ENCODE assay signal across 20 cellular contexts in genomic region chr9:88458716-88459115, GRCh38.
DNase-seq lines count a peak whose midpoint lies in the region; ATAC-seq and TF ChIP-seq lines count a peak whose summit lies in the region.
"Had no signal": no experiment of that assay in that cellular context is flagged by ENCODE, and none has a peak within 500 bp of the region (broad histone marks: within the 10 kb centered on the region; RNA-seq: fewer than 3 reads in every experiment).

No MANE protein-coding gene starts in this region.

- H3K36me3 ChIP-seq in GM23248 (ENCODE audit: low read depth) (peaks cover 18% of the 10 kb centered on the region; the same call in 1 of the 2 replicates), colonic mucosa (no peaks in the 10 kb centered on the region)
- H3K36me3 ChIP-seq: transverse colon had no signal

- H3K36me3 Mint-ChIP-seq in activated T-cell treated with anti-CD3 and anti-CD28 coated beads, Interleukin-2, amount 50 U/mL, for 4 hours (ENCODE audit: insufficient read depth) = peaks cover 19% of the 10 kb centered on the region

- H3K27me3 ChIP-seq in AG04450 (ENCODE audit: control insufficient read depth, insufficient read depth, low read length) (no peaks in the 10 kb centered on the region), GM23248 (replicated peaks; ENCODE audit: insufficient read depth) (no peaks in the 10 kb centered on the region), colonic mucosa (no peaks in the 10 kb centered on the region)
- H3K27me3 ChIP-seq: esophagus squamous epithelium, neutrophil, transverse colon had no signal

- H3K4me1 ChIP-seq in GM23248 (ENCODE audit: insufficient read depth) (peaks cover 29% of the 10 kb centered on the region), colonic mucosa (no peaks in the 10 kb centered on the region)

- H3F3A ChIP-seq in GM23248 (ENCODE audit: insufficient read depth) = peaks cover 23% of the 10 kb centered on the region

- H3K9me3 ChIP-seq in AG04450 (ENCODE audit: control insufficient read depth, insufficient read depth, low read length) (no peaks in the 10 kb centered on the region), GM23248 (ENCODE audit: low read depth) (no peaks in the 10 kb centered on the region), colonic mucosa (no peaks in the 10 kb centered on the region)
- H3K9me3 ChIP-seq: esophagus squamous epithelium, neutrophil, transverse colon had no signal

- intact Hi-C loops in colonic mucosa (cut with DNase I) = no loop called here

- H3K4me2 ChIP-seq in GM23248 (ENCODE audit: unreplicated experiment) = no peak overlapping the region

- H3K9ac ChIP-seq in GM23248 (no peak overlapping the region), colonic mucosa (ENCODE audit: low read depth in 2 of 2, low read length in 2 of 2) (no peak overlapping the region)

- no peak overlapping the region for H3K4me3 Mint-ChIP-seq in activated T-cell treated with anti-CD3 and anti-CD28 coated beads, Interleukin-2, amount 50 U/mL, for 4 hours
- H3K4me3 Mint-ChIP-seq: B cell; IgD-negative memory B cell; stimulated activated effector memory CD8-positive, alpha-beta T cell treated with anti-CD3 and anti-CD28 coated beads, Interleukin-12 subunit alpha, Interleukin-12 subunit beta, amount 100 ng/mL, for 72 hours had no signal

- H3K9me2 ChIP-seq in GM23248 (ENCODE audit: insufficient read depth) = no peaks in the 10 kb centered on the region

- TF ChIP-seq CTCF in AG04450 (IDR thresholded peaks at IDR 0.05; ENCODE audit: low read depth, low read length) (no peak), colonic mucosa (IDR thresholded peaks at IDR 0.05) (no peak)

- no peak overlapping the region for H2AFZ ChIP-seq in GM23248

- peaks cover 75% of the 10 kb centered on the region for H3K79me2 ChIP-seq in GM23248 (ENCODE audit: insufficient read depth)

- no peaks in the 10 kb centered on the region for H3K27me3 Mint-ChIP-seq in activated T-cell treated with anti-CD3 and anti-CD28 coated beads, Interleukin-2, amount 50 U/mL, for 4 hours (ENCODE audit: low read depth)
- H3K27me3 Mint-ChIP-seq: B cell, IgD-negative memory B cell had no signal

- no peak overlapping the region for H3K4me3 ChIP-seq in AG04450 (ENCODE audit: low read depth, low read length)
- no peak overlapping the region for H3K4me3 ChIP-seq in GM23248
- no peak overlapping the region for H3K4me3 ChIP-seq in colonic mucosa
- H3K4me3 ChIP-seq: esophagus squamous epithelium, transverse colon had no signal

- H3K27ac ChIP-seq in AG04450 (ENCODE audit: low read depth, low read length) (peak overlapping the region; percentile 39), GM23248 (peak overlapping the region; percentile 31; the same call in 1 of the 2 replicates), colonic mucosa (no peak overlapping the region)
- H3K27ac ChIP-seq: esophagus squamous epithelium, neutrophil, transverse colon had no signal

- POLR2A ChIA-PET in AG04450 (lab: Yijun Ruan, JAX) = no interaction called here

- no peaks in the 10 kb centered on the region for H3K9me3 Mint-ChIP-seq in activated T-cell treated with anti-CD3 and anti-CD28 coated beads, Interleukin-2, amount 50 U/mL, for 4 hours
- H3K9me3 Mint-ChIP-seq: IgD-negative memory B cell; stimulated activated effector memory CD8-positive, alpha-beta T cell treated with anti-CD3 and anti-CD28 coated beads, Interleukin-12 subunit alpha, Interleukin-12 subunit beta, amount 100 ng/mL, for 72 hours had no signal

- CTCF ChIA-PET in AG04450 (lab: Charles Lee) = no interaction called here

- no peaks in the 10 kb centered on the region for H4K20me1 ChIP-seq in GM23248 (ENCODE audit: insufficient read depth)

- ATAC-seq in GM19395 (IDR thresholded peaks at IDR 0.05; ENCODE audit: unreplicated experiment) = no peak
- ATAC-seq in activated T-cell treated with anti-CD3 and anti-CD28 coated beads, Interleukin-2, amount 50 U/mL, for 4 hours = no peak
- ATAC-seq: stimulated activated effector memory CD8-positive, alpha-beta T cell treated with anti-CD3 and anti-CD28 coated beads, Interleukin-12 subunit alpha, Interleukin-12 subunit beta, amount 100 ng/mL, for 72 hours had no signal

- DNase-seq in AG04450 (ENCODE audit: low read depth, low spot score) (no peak), GM23248 (peak; percentile 54), cerebellar cortex (ENCODE audit: low spot score) (peak; percentile 66), kidney tubule cell (ENCODE audit: low spot score) (peak; percentile 37), colonic mucosa (no peak), NAMALWA (ENCODE audit: low spot score) (no peak)
- DNase-seq in activated T-cell treated with anti-CD3 and anti-CD28 coated beads, Interleukin-2, amount 50 U/mL, for 4 hours = no peak
- DNase-seq: activated CD4-positive, alpha-beta T cell treated with anti-CD3 and anti-CD28 coated beads, Interleukin-2, amount 50 U/mL, for 48 hours; amygdala; esophagus squamous epithelium; GOT3; NCI-H1105; NCI-H345; small intestine; transverse colon had no signal

- in situ Hi-C loops in GM23248 (cut with MboI) = no loop called here

- 18 to 38% methylated on average over 2 of the region's 2 CpGs for WGBS in GM23248 (ENCODE audit: low coverage in 1 of 2, low lambda C conversion rate in 2 of 2, missing lambda C conversion rate in 2 of 2), 2 experiments

- H3K4me1 Mint-ChIP-seq in activated T-cell treated with anti-CD3 and anti-CD28 coated beads, Interleukin-2, amount 50 U/mL, for 4 hours (ENCODE audit: low read depth) = peaks cover 12% of the 10 kb centered on the region
- H3K4me1 Mint-ChIP-seq: B cell had no signal

Comparison
In these comparisons a context has a peak if more than half of its experiments do, and no peak if none do; other contexts are left out.
1. DNase-seq: peak in GM23248 (single experiment), cerebellar cortex (single experiment) and kidney tubule cell (single experiment); none in AG04450 (single experiment), activated T-cell treated with anti-CD3 and anti-CD28 coated beads, Interleukin-2, amount 50 U/mL, for 4 hours (single experiment), colonic mucosa (single experiment) and NAMALWA (single experiment).